8 cellular contexts compared by ENCODE assay signal in genomic region chr19:15584541-15585115, GRCh38. TPM values are rescaled to one million over a fixed set of nuclear protein-coding genes. Genes with fewer than 3 reads are reported as not detected.
DNase-seq lines count a peak whose midpoint lies in the region; ATAC-seq and TF ChIP-seq lines count a peak whose summit lies in the region.

No MANE protein-coding gene starts in this region.

- no peaks in the 10 kb centered on the region for H3K36me3 ChIP-seq in lower lobe of right lung

- H3K27ac ChIP-seq in lower lobe of right lung, result no peak overlapping the region

- ATAC-seq in lower lobe of right lung (peak; percentile 88 to 89), HG02852 (IDR thresholded peaks at IDR 0.05; ENCODE audit: unreplicated experiment) (no peak)

- H3K4me1 ChIP-seq in lower lobe of right lung, result no peaks in the 10 kb centered on the region

- intact Hi-C loops in lower lobe of right lung (cut with DNase I), result no loop called here

- no peaks in the 10 kb centered on the region for H3K9me3 ChIP-seq in lower lobe of right lung

- peak; percentile 58 for DNase-seq in NK-92 treated with Interleukin-12 subunit alpha and Interleukin-12 subunit beta, amount 100 ng/mL, for 24 hours (lab: John Stamatoyannopoulos, UW)
- DNase-seq in NK-92 (lab: John Stamatoyannopoulos, UW; ENCODE audit: unreplicated experiment) (no peak), NCI-H69 (lab: John Stamatoyannopoulos, UW) (peak; percentile 65), dermis microvascular lymphatic vessel endothelial cell (ENCODE audit: low read depth in 2 of 2) (peak; percentile 24 to 67), lower lobe of right lung (peak; percentile 88)
- peak; percentile 89 to 91 for DNase-seq in activated CD4-positive, alpha-beta T cell treated with anti-CD3 and anti-CD28 coated beads, Interleukin-2, amount 50 U/mL, for 48 hours
- peak; percentile 80 for DNase-seq in stimulated activated CD8-positive, alpha-beta memory T cell treated with anti-CD3 and anti-CD28 coated beads, Interleukin-15, amount 100 ng/mL, for 1 hour (ENCODE audit: low read depth)

- no peak overlapping the region for H3K4me3 ChIP-seq in lower lobe of right lung

- TF ChIP-seq CTCF in lower lobe of right lung (IDR thresholded peaks at IDR 0.05), result peak; percentile 93

- H3K27me3 ChIP-seq in lower lobe of right lung (ENCODE audit: low read depth), result peaks cover 21% of the 10 kb centered on the region

RNA-seq across cellular contexts. Expression of gene CYP4F8, which starts 30.4 kb away (rescaled TPM):
- not detected in 2 replicates for total RNA-seq in dermis microvascular lymphatic vessel endothelial cell
- not detected for total RNA-seq in lower lobe of right lung

RNA-seq across cellular contexts. Expression of gene CYP4F3, which starts 56.1 kb away (rescaled TPM):
- not detected in 2 replicates for total RNA-seq in dermis microvascular lymphatic vessel endothelial cell
- total RNA-seq in lower lobe of right lung, result 2.8 TPM
